ENCODE assay signal across 8 cellular contexts in the genomic region with DNA sequence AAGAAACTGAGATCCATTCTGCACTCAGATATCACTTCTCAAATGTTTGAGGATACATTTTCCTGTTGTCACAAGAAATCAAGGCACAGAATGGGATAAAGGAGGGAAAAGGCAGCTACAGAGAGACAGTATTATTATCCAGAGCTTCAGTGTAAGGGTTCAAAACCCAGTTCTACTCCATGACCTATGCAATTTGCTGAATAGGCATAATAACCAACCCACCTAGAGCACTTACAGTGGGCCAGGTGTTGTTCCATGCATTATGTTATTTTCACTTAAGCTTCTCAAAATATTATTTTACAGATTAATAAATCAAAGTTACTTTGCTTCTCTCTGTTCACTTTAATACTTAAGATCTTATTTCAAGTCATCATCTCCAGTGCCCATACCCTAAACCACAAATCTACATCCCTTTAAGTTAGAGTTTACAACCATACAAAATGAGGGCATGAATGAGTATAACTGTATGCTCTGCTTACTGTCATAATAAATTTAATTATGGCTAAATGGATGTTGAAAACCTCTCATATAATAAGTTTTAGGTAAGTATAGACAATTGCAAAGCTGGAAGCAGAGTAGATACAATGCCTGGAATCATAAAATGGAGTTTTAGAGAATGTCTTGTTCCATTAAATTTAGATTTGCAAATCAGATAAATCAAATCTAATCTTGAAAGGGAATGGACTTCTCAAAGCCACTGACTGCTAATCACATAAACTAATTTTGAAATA. TPM values are rescaled to one million over a fixed set of nuclear protein-coding genes. Genes with fewer than 3 reads are reported as not detected.
"Had no signal": no experiment of that assay in that cellular context is flagged by ENCODE, and none has a peak within 500 bp of the region (broad histone marks: within the 10 kb centered on the region; RNA-seq: fewer than 3 reads in every experiment).

No MANE protein-coding gene starts in this region.

- H3K9ac ChIP-seq: GM23248 had no signal

- H3K27ac ChIP-seq: GM23248, HL-60 had no signal

- FAIRE-seq: H54 had no signal

- H3K4me3 ChIP-seq: GM23248 had no signal

- H2AFZ ChIP-seq: GM23248 had no signal

- DNase-seq: GM23248, GOT3, H9, HCEC 1CT, KG1 had no signal

RNA-seq across cellular contexts. Expression of a gene that starts 28.1 kb away (rescaled TPM):
- total RNA-seq: GM23248 had no signal
- polyA plus RNA-seq: IgD-negative memory B cell had no signal
